1 cellular context compared by ENCODE assay signal in the genomic region with DNA sequence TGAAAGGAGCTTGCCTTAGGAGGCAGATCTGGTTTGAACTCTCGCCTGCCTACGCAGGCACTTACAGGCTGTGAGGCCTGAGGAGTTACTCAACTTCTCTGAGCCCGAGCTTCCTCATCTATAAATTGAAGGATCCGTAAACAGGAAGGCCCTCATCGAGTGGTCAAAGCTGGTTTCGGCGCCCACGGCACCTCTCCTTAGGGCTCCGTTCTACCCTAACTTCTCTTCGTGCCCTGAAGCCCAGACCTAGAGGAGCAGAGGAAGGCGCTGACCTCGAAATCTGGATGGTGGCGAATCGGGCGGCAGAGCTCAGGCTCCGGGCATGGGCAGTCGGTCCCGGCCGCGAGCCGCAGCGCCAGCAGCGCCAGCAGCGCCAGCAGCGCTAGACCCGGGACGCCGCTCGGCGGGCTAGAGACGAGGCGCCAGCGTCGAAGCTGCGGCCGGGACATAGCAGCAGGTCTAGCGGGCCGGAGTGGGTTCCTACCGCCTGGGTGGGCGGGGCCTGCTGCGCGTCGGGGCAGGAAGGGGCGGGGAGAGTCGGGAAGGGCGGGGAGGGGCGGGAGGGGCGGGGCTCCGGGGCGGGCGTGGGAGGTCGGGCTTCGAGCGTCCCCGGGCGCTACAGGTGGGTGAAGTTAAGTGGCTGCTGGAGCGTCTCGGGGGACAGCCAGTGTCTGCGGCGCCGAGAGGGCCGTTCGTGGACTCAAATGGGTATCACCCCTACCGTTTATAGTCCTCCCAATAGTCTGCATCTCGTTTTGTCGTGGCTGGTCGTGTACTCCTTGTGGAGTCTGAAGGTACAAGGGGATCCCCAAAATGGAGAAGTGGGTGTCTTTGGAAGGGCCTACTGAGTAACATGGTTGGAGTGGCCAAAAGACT.
TF ChIP-seq lines count a peak whose summit lies in the region.

A gene with protein sequence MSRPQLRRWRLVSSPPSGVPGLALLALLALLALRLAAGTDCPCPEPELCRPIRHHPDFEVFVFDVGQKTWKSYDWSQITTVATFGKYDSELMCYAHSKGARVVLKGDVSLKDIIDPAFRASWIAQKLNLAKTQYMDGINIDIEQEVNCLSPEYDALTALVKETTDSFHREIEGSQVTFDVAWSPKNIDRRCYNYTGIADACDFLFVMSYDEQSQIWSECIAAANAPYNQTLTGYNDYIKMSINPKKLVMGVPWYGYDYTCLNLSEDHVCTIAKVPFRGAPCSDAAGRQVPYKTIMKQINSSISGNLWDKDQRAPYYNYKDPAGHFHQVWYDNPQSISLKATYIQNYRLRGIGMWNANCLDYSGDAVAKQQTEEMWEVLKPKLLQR (minus strand): TSS at position 474 of the 876 bp plus-strand sequence. CDS start 25 bp downstream, at position 449.

TF ChIP-seq in GM12878, 131 proteins besides CTCF, POLR2A, EP300 and RAD21 (continued from another document and continues in another):
- TF ChIP-seq, protein P1, sequence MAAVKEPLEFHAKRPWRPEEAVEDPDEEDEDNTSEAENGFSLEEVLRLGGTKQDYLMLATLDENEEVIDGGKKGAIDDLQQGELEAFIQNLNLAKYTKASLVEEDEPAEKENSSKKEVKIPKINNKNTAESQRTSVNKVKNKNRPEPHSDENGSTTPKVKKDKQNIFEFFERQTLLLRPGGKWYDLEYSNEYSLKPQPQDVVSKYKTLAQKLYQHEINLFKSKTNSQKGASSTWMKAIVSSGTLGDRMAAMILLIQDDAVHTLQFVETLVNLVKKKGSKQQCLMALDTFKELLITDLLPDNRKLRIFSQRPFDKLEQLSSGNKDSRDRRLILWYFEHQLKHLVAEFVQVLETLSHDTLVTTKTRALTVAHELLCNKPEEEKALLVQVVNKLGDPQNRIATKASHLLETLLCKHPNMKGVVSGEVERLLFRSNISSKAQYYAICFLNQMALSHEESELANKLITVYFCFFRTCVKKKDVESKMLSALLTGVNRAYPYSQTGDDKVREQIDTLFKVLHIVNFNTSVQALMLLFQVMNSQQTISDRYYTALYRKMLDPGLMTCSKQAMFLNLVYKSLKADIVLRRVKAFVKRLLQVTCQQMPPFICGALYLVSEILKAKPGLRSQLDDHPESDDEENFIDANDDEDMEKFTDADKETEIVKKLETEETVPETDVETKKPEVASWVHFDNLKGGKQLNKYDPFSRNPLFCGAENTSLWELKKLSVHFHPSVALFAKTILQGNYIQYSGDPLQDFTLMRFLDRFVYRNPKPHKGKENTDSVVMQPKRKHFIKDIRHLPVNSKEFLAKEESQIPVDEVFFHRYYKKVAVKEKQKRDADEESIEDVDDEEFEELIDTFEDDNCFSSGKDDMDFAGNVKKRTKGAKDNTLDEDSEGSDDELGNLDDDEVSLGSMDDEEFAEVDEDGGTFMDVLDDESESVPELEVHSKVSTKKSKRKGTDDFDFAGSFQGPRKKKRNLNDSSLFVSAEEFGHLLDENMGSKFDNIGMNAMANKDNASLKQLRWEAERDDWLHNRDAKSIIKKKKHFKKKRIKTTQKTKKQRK (IDR thresholded peaks at IDR 0.05; ENCODE audit: low read depth, low read length) = no peak
- TF ChIP-seq NR2C2 (IDR thresholded peaks at IDR 0.05; ENCODE audit: borderline replicate concordance, control insufficient read depth, insufficient read length, low read depth) (no peak), ESRRA (IDR thresholded peaks at IDR 0.05; ENCODE audit: low read length) (no peak), STAT1 (conservative IDR thresholded peaks at IDR 0.05) (0 out of 2 replicates have a peak, but pooled peaks have one; percentile 40), DPF2 (IDR thresholded peaks at IDR 0.05) (peak; percentile 57), PAX8 (IDR thresholded peaks at IDR 0.05) (0 out of 2 replicates have a peak, but pooled peaks have one; percentile 45), MTA3 (IDR thresholded peaks at IDR 0.05; ENCODE audit: borderline replicate concordance, low read length) (no peak), SMAD1 (IDR thresholded peaks at IDR 0.05; ENCODE audit: low read depth, partially characterized antibody) (no peak), SMAD5 (IDR thresholded peaks at IDR 0.05; ENCODE audit: low read depth) (peak; percentile 75; the same call in 1 of the 2 replicates), RUNX3 (IDR thresholded peaks at IDR 0.05; ENCODE audit: low read length) (peak; percentile 23; the same call in 1 of the 2 replicates), NR2F1 (conservative IDR thresholded peaks at IDR 0.05) (0 out of 2 replicates have a peak, but pooled peaks have one; percentile 53), CBX5 (IDR thresholded peaks at IDR 0.05; ENCODE audit: low read depth) (peak; percentile 71; the same call in 1 of the 2 replicates), SREBF1 (IDR thresholded peaks at IDR 0.05; ENCODE audit: low read length) (no peak), SIN3A (IDR thresholded peaks at IDR 0.05; ENCODE audit: low read depth, low read length) (no peak), ZNF622 (IDR thresholded peaks at IDR 0.05) (no peak), IRF4 (IDR thresholded peaks at IDR 0.05; ENCODE audit: low read depth, low read length) (no peak), CEBPB (IDR thresholded peaks at IDR 0.05; ENCODE audit: borderline replicate concordance in 1 of 2, low read depth in 2 of 2, low read length in 2 of 2) (no peak), MYB (IDR thresholded peaks at IDR 0.05; ENCODE audit: borderline replicate concordance, low read depth, low read length) (no peak), HDAC2 (IDR thresholded peaks at IDR 0.05) (no peak), JUND (IDR thresholded peaks at IDR 0.05; ENCODE audit: low read depth, low read length) (no peak), ZNF24 (IDR thresholded peaks at IDR 0.05) (no peak), FOXK2 (IDR thresholded peaks at IDR 0.05) (no peak), HCFC1 (IDR thresholded peaks at IDR 0.05; ENCODE audit: low read length) (no peak), SUZ12 (IDR thresholded peaks at IDR 0.05; ENCODE audit: unreplicated experiment) (no peak), TCF12 (IDR thresholded peaks at IDR 0.05; ENCODE audit: low read depth, low read length) (no peak)
- TF ChIP-seq, protein P2, sequence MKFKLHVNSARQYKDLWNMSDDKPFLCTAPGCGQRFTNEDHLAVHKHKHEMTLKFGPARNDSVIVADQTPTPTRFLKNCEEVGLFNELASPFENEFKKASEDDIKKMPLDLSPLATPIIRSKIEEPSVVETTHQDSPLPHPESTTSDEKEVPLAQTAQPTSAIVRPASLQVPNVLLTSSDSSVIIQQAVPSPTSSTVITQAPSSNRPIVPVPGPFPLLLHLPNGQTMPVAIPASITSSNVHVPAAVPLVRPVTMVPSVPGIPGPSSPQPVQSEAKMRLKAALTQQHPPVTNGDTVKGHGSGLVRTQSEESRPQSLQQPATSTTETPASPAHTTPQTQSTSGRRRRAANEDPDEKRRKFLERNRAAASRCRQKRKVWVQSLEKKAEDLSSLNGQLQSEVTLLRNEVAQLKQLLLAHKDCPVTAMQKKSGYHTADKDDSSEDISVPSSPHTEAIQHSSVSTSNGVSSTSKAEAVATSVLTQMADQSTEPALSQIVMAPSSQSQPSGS (IDR thresholded peaks at IDR 0.05; ENCODE audit: low read length) = no peak
- TF ChIP-seq, protein P3, sequence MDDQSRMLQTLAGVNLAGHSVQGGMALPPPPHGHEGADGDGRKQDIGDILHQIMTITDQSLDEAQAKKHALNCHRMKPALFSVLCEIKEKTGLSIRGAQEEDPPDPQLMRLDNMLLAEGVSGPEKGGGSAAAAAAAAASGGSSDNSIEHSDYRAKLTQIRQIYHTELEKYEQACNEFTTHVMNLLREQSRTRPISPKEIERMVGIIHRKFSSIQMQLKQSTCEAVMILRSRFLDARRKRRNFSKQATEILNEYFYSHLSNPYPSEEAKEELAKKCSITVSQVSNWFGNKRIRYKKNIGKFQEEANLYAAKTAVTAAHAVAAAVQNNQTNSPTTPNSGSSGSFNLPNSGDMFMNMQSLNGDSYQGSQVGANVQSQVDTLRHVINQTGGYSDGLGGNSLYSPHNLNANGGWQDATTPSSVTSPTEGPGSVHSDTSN (IDR thresholded peaks at IDR 0.05; ENCODE audit: insufficient replicate concordance, low read depth, low read length) = no peak
- TF ChIP-seq, protein P4, sequence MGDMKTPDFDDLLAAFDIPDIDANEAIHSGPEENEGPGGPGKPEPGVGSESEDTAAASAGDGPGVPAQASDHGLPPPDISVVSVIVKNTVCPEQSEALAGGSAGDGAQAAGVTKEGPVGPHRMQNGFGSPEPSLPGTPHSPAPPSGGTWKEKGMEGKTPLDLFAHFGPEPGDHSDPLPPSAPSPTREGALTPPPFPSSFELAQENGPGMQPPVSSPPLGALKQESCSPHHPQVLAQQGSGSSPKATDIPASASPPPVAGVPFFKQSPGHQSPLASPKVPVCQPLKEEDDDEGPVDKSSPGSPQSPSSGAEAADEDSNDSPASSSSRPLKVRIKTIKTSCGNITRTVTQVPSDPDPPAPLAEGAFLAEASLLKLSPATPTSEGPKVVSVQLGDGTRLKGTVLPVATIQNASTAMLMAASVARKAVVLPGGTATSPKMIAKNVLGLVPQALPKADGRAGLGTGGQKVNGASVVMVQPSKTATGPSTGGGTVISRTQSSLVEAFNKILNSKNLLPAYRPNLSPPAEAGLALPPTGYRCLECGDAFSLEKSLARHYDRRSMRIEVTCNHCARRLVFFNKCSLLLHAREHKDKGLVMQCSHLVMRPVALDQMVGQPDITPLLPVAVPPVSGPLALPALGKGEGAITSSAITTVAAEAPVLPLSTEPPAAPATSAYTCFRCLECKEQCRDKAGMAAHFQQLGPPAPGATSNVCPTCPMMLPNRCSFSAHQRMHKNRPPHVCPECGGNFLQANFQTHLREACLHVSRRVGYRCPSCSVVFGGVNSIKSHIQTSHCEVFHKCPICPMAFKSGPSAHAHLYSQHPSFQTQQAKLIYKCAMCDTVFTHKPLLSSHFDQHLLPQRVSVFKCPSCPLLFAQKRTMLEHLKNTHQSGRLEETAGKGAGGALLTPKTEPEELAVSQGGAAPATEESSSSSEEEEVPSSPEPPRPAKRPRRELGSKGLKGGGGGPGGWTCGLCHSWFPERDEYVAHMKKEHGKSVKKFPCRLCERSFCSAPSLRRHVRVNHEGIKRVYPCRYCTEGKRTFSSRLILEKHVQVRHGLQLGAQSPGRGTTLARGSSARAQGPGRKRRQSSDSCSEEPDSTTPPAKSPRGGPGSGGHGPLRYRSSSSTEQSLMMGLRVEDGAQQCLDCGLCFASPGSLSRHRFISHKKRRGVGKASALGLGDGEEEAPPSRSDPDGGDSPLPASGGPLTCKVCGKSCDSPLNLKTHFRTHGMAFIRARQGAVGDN (IDR thresholded peaks at IDR 0.05) = peak; percentile 63; the same call in 1 of the 2 replicates
- TF ChIP-seq, protein P5, sequence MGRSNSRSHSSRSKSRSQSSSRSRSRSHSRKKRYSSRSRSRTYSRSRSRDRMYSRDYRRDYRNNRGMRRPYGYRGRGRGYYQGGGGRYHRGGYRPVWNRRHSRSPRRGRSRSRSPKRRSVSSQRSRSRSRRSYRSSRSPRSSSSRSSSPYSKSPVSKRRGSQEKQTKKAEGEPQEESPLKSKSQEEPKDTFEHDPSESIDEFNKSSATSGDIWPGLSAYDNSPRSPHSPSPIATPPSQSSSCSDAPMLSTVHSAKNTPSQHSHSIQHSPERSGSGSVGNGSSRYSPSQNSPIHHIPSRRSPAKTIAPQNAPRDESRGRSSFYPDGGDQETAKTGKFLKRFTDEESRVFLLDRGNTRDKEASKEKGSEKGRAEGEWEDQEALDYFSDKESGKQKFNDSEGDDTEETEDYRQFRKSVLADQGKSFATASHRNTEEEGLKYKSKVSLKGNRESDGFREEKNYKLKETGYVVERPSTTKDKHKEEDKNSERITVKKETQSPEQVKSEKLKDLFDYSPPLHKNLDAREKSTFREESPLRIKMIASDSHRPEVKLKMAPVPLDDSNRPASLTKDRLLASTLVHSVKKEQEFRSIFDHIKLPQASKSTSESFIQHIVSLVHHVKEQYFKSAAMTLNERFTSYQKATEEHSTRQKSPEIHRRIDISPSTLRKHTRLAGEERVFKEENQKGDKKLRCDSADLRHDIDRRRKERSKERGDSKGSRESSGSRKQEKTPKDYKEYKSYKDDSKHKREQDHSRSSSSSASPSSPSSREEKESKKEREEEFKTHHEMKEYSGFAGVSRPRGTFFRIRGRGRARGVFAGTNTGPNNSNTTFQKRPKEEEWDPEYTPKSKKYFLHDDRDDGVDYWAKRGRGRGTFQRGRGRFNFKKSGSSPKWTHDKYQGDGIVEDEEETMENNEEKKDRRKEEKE (IDR thresholded peaks at IDR 0.05) = no peak
- TF ChIP-seq, protein P6, sequence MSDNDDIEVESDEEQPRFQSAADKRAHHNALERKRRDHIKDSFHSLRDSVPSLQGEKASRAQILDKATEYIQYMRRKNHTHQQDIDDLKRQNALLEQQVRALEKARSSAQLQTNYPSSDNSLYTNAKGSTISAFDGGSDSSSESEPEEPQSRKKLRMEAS (IDR thresholded peaks at IDR 0.05; ENCODE audit: low read depth, low read length) = no peak
- TF ChIP-seq, protein P7, sequence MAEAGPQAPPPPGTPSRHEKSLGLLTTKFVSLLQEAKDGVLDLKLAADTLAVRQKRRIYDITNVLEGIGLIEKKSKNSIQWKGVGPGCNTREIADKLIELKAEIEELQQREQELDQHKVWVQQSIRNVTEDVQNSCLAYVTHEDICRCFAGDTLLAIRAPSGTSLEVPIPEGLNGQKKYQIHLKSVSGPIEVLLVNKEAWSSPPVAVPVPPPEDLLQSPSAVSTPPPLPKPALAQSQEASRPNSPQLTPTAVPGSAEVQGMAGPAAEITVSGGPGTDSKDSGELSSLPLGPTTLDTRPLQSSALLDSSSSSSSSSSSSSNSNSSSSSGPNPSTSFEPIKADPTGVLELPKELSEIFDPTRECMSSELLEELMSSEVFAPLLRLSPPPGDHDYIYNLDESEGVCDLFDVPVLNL (IDR thresholded peaks at IDR 0.05; ENCODE audit: low read depth, low read length) = no peak
- TF ChIP-seq, protein P8, sequence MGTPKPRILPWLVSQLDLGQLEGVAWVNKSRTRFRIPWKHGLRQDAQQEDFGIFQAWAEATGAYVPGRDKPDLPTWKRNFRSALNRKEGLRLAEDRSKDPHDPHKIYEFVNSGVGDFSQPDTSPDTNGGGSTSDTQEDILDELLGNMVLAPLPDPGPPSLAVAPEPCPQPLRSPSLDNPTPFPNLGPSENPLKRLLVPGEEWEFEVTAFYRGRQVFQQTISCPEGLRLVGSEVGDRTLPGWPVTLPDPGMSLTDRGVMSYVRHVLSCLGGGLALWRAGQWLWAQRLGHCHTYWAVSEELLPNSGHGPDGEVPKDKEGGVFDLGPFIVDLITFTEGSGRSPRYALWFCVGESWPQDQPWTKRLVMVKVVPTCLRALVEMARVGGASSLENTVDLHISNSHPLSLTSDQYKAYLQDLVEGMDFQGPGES (IDR thresholded peaks at IDR 0.05) = no peak
- TF ChIP-seq, protein P9, sequence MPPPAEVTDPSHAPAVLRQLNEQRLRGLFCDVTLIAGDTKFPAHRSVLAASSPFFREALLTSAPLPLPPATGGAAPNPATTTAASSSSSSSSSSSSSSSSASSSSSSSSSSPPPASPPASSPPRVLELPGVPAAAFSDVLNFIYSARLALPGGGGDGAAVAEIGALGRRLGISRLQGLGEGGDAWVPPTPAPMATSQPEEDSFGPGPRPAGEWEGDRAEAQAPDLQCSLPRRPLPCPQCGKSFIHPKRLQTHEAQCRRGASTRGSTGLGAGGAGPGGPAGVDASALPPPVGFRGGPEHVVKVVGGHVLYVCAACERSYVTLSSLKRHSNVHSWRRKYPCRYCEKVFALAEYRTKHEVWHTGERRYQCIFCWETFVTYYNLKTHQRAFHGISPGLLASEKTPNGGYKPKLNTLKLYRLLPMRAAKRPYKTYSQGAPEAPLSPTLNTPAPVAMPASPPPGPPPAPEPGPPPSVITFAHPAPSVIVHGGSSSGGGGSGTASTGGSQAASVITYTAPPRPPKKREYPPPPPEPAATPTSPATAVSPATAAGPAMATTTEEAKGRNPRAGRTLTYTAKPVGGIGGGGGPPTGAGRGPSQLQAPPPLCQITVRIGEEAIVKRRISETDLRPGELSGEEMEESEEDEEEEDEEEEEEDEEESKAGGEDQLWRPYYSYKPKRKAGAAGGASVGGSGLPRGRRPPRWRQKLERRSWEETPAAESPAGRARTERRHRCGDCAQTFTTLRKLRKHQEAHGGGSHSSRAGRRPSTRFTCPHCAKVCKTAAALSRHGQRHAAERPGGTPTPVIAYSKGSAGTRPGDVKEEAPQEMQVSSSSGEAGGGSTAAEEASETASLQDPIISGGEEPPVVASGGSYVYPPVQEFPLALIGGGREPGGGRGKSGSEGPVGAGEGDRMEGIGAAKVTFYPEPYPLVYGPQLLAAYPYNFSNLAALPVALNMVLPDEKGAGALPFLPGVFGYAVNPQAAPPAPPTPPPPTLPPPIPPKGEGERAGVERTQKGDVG (CRISPR knock-in tag; IDR thresholded peaks at IDR 0.05) = no peak
